Comparison of ENCODE assay signal across 1 cellular context in the genomic region with DNA sequence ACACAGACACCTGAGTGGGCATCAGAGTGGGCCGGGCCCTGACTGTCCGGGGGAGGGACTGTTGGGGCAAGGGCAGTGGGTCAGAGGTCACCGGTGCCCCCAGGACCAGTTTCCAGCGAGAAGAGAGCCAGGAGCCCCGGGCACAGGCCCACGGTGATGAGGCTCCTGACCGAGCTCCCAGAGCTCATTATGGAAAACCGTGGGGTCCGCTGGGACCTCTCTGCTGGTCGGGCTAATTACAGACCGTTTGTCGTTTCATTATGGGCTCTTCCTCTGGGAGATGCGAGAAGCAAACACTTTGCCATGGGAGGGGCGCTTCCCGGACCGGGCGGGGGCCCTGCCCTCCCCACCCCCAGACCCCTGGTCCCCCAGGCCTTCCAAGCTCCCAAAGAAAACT.
TF ChIP-seq lines count a peak whose summit lies in the region.

No MANE protein-coding gene starts in this region.

TF ChIP-seq in GM23338, 12 proteins besides CTCF, POLR2A, EP300 and RAD21 (continued from another document):
- TF ChIP-seq, protein P1, sequence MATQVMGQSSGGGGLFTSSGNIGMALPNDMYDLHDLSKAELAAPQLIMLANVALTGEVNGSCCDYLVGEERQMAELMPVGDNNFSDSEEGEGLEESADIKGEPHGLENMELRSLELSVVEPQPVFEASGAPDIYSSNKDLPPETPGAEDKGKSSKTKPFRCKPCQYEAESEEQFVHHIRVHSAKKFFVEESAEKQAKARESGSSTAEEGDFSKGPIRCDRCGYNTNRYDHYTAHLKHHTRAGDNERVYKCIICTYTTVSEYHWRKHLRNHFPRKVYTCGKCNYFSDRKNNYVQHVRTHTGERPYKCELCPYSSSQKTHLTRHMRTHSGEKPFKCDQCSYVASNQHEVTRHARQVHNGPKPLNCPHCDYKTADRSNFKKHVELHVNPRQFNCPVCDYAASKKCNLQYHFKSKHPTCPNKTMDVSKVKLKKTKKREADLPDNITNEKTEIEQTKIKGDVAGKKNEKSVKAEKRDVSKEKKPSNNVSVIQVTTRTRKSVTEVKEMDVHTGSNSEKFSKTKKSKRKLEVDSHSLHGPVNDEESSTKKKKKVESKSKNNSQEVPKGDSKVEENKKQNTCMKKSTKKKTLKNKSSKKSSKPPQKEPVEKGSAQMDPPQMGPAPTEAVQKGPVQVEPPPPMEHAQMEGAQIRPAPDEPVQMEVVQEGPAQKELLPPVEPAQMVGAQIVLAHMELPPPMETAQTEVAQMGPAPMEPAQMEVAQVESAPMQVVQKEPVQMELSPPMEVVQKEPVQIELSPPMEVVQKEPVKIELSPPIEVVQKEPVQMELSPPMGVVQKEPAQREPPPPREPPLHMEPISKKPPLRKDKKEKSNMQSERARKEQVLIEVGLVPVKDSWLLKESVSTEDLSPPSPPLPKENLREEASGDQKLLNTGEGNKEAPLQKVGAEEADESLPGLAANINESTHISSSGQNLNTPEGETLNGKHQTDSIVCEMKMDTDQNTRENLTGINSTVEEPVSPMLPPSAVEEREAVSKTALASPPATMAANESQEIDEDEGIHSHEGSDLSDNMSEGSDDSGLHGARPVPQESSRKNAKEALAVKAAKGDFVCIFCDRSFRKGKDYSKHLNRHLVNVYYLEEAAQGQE (IDR thresholded peaks at IDR 0.05; ENCODE audit: unreplicated experiment), result no peak
- TF ChIP-seq NANOG (IDR thresholded peaks at IDR 0.05; ENCODE audit: borderline replicate concordance), result no peak
- TF ChIP-seq ZNF331 (CRISPR knock-in tag; IDR thresholded peaks at IDR 0.05; ENCODE audit: low read depth), result no peak
- TF ChIP-seq, protein P2, sequence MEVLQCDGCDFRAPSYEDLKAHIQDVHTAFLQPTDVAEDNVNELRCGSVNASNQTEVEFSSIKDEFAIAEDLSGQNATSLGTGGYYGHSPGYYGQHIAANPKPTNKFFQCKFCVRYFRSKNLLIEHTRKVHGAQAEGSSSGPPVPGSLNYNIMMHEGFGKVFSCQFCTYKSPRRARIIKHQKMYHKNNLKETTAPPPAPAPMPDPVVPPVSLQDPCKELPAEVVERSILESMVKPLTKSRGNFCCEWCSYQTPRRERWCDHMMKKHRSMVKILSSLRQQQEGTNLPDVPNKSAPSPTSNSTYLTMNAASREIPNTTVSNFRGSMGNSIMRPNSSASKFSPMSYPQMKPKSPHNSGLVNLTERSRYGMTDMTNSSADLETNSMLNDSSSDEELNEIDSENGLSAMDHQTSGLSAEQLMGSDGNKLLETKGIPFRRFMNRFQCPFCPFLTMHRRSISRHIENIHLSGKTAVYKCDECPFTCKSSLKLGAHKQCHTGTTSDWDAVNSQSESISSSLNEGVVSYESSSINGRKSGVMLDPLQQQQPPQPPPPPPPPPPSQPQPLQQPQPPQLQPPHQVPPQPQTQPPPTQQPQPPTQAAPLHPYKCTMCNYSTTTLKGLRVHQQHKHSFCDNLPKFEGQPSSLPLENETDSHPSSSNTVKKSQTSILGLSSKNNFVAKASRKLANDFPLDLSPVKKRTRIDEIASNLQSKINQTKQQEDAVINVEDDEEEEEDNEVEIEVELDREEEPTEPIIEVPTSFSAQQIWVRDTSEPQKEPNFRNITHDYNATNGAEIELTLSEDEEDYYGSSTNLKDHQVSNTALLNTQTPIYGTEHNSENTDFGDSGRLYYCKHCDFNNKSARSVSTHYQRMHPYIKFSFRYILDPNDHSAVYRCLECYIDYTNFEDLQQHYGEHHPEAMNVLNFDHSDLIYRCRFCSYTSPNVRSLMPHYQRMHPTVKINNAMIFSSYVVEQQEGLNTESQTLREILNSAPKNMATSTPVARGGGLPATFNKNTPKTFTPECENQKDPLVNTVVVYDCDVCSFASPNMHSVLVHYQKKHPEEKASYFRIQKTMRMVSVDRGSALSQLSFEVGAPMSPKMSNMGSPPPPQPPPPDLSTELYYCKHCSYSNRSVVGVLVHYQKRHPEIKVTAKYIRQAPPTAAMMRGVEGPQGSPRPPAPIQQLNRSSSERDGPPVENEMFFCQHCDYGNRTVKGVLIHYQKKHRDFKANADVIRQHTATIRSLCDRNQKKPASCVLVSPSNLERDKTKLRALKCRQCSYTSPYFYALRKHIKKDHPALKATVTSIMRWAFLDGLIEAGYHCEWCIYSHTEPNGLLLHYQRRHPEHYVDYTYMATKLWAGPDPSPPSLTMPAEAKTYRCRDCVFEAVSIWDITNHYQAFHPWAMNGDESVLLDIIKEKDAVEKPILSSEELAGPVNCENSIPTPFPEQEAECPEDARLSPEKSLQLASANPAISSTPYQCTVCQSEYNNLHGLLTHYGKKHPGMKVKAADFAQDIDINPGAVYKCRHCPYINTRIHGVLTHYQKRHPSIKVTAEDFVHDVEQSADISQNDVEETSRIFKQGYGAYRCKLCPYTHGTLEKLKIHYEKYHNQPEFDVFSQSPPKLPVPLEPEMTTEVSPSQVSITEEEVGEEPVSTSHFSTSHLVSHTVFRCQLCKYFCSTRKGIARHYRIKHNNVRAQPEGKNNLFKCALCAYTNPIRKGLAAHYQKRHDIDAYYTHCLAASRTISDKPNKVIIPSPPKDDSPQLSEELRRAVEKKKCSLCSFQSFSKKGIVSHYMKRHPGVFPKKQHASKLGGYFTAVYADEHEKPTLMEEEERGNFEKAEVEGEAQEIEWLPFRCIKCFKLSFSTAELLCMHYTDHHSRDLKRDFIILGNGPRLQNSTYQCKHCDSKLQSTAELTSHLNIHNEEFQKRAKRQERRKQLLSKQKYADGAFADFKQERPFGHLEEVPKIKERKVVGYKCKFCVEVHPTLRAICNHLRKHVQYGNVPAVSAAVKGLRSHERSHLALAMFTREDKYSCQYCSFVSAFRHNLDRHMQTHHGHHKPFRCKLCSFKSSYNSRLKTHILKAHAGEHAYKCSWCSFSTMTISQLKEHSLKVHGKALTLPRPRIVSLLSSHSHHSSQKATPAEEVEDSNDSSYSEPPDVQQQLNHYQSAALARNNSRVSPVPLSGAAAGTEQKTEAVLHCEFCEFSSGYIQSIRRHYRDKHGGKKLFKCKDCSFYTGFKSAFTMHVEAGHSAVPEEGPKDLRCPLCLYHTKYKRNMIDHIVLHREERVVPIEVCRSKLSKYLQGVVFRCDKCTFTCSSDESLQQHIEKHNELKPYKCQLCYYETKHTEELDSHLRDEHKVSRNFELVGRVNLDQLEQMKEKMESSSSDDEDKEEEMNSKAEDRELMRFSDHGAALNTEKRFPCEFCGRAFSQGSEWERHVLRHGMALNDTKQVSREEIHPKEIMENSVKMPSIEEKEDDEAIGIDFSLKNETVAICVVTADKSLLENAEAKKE (CRISPR knock-in tag; IDR thresholded peaks at IDR 0.05), result no peak
- no peak for TF ChIP-seq POLR2AphosphoS5 (IDR thresholded peaks at IDR 0.05; ENCODE audit: low read depth)
- TF ChIP-seq JUNB (IDR thresholded peaks at IDR 0.05; ENCODE audit: unreplicated experiment), result no peak
- no peak for TF ChIP-seq EZH2 (IDR thresholded peaks at IDR 0.05; ENCODE audit: low read depth, unreplicated experiment)
- TF ChIP-seq ZNF114 (CRISPR knock-in tag; IDR thresholded peaks at IDR 0.05), result no peak
